Comparison of ENCODE assay signal across 11 cellular contexts in genomic region chr2:12270876-12271588, GRCh38.
A peak's percentile ranks its signal among the peaks of the same experiment; 100 is the strongest.
DNase-seq lines count a peak whose midpoint lies in the region; ATAC-seq lines count a peak whose summit lies in the region.
"Had no signal": no experiment of that assay in that cellular context is flagged by ENCODE, and none has a peak within 500 bp of the region (broad histone marks: within the 10 kb centered on the region; RNA-seq: fewer than 3 reads in every experiment).

No MANE protein-coding gene starts in this region.

- H3K4me1 Mint-ChIP-seq in activated CD8-positive, alpha-beta T cell treated with anti-CD3 and anti-CD28 coated beads, Interleukin-2, amount 10 ng/mL, durations not matched to agents 7 days and 5 days (ENCODE audit: low read depth), result peaks cover 20% of the 10 kb centered on the region

- H2AFZ ChIP-seq in ACC112 (ENCODE audit: low read length, unreplicated experiment), result peak overlapping the region; percentile 70

- peak; percentile 69 for ATAC-seq in GM19035 (IDR thresholded peaks at IDR 0.05; ENCODE audit: unreplicated experiment)
- ATAC-seq in HG03045 (IDR thresholded peaks at IDR 0.05; ENCODE audit: unreplicated experiment), result peak; percentile 57
- ATAC-seq in activated CD8-positive, alpha-beta T cell treated with anti-CD3 and anti-CD28 coated beads, Interleukin-2, amount 10 ng/mL, durations not matched to agents 7 days and 5 days, result no peak

- POLR2A ChIA-PET in activated CD8-positive, alpha-beta T cell treated with anti-CD3 and anti-CD28 coated beads, Interleukin-2, amount 10 ng/mL, durations not matched to agents 7 days and 5 days (lab: Charles Lee), result interaction anchor here (0.6 to 1.0 kb wide), 2 partner anchors 17 to 154 kb away, joined by 3 read pairs; no protein-coding TSS in a partner anchor

- peak overlapping the region; percentile 32 for H3K27ac Mint-ChIP-seq in activated CD8-positive, alpha-beta T cell treated with anti-CD3 and anti-CD28 coated beads, Interleukin-2, amount 10 ng/mL, durations not matched to agents 7 days and 5 days

- H3K4me1 ChIP-seq in ACC112 (ENCODE audit: control insufficient read depth, insufficient read depth, low read length, unreplicated experiment), result no peaks in the 10 kb centered on the region

- no peak overlapping the region for H3K27ac ChIP-seq in ACC112 (ENCODE audit: low read depth, low read length)

- H3K4me3 Mint-ChIP-seq in activated CD8-positive, alpha-beta T cell treated with anti-CD3 and anti-CD28 coated beads, Interleukin-2, amount 10 ng/mL, durations not matched to agents 7 days and 5 days, result peak overlapping the region; percentile 54

- H3K36me3 ChIP-seq in ACC112 (ENCODE audit: insufficient read depth, low read length), result no peaks in the 10 kb centered on the region

- no peaks in the 10 kb centered on the region for H3K27me3 Mint-ChIP-seq in activated CD8-positive, alpha-beta T cell treated with anti-CD3 and anti-CD28 coated beads, Interleukin-2, amount 10 ng/mL, durations not matched to agents 7 days and 5 days (ENCODE audit: low read depth)

- no peaks in the 10 kb centered on the region for H3K9me3 Mint-ChIP-seq in activated CD8-positive, alpha-beta T cell treated with anti-CD3 and anti-CD28 coated beads, Interleukin-2, amount 10 ng/mL, durations not matched to agents 7 days and 5 days (ENCODE audit: insufficient read depth)

- no peak overlapping the region for H3K4me3 ChIP-seq in ACC112 (ENCODE audit: low read depth, low read length)

- DNase-seq in activated CD8-positive, alpha-beta T cell treated with anti-CD3 and anti-CD28 coated beads, Interleukin-2, amount 10 ng/mL, durations not matched to agents 7 days and 5 days, result no peak
- no peak for DNase-seq in HK-2 (ENCODE audit: unreplicated experiment)
- no peak for DNase-seq in NCI-H774 (lab: John Stamatoyannopoulos, UW)
- no peak for DNase-seq in NCI-H146 (lab: John Stamatoyannopoulos, UW)
- no peak for DNase-seq in DMS153 treated with DMSO at 0.1 percent for 48 hours (lab: John Stamatoyannopoulos, UW; ENCODE audit: unreplicated experiment)
- DNase-seq: C1 segment of cervical spinal cord, dermis blood vessel endothelial cell, NCI-H1436 treated with DMSO at 0.1 percent for 48 hours had no signal

- CTCF ChIA-PET in activated CD8-positive, alpha-beta T cell treated with anti-CD3 and anti-CD28 coated beads, Interleukin-2, amount 10 ng/mL, durations not matched to agents 7 days and 5 days (lab: Charles Lee), result interaction anchor here (1.0 to 2.1 kb wide), 4 partner anchors 10 to 445 kb away, joined by 3 to 8 read pairs (median 6); partner anchors contain the start of gene TRIB2

- no peaks in the 10 kb centered on the region for H3K79me2 ChIP-seq in ACC112 (ENCODE audit: control insufficient read depth, insufficient read depth, low read length, unreplicated experiment)

- peaks cover 11% of the 10 kb centered on the region for H3K36me3 Mint-ChIP-seq in activated CD8-positive, alpha-beta T cell treated with anti-CD3 and anti-CD28 coated beads, Interleukin-2, amount 10 ng/mL, durations not matched to agents 7 days and 5 days (ENCODE audit: low read depth)

- H3K27me3 ChIP-seq in ACC112 (ENCODE audit: insufficient read depth, low read length), result no peaks in the 10 kb centered on the region
